In the genomic region with DNA sequence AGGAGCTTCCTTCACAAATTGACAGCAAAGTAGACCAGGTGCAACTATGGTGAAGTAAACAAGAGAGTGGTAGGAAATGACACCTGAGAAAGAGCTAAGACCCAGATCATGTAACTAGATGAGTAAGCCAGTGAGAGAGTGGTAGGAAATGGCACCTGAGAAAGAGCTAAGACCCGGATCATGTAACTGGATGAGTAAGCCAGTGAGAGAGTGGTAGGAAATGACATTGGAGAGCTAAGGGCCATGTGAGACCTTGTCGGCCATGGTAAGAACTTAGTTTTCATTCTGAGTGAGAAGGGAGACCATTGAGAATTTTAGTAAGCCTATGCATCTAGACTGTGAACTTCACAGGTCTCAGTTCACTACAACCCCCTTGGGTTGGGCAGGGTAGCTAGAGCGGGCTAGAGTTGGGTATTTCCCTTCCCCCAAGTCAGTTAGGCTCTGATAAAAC, we compare ENCODE assay signal across 10 cellular contexts. TPM values are rescaled to one million over a fixed set of nuclear protein-coding genes. Genes with fewer than 3 reads are reported as not detected.
DNase-seq lines count a peak whose midpoint lies in the region; ATAC-seq and TF ChIP-seq lines count a peak whose summit lies in the region.
"Had no signal": no experiment of that assay in that cellular context is flagged by ENCODE, and none has a peak within 500 bp of the region (broad histone marks: within the 10 kb centered on the region; RNA-seq: fewer than 3 reads in every experiment).

No MANE protein-coding gene starts in this region.

- peaks cover 0 to 6% (median 0%) of the 10 kb centered on the region in 4 donors for H3K4me1 ChIP-seq in tibial nerve

- peaks cover 3% of the 10 kb centered on the region; the same call in 1 of the 2 replicates for H3K27me3 Mint-ChIP-seq in WTC11 (ENCODE audit: low read depth)

- peaks cover 0 to 17% of the 10 kb centered on the region in 2 donors for H3K27me3 ChIP-seq in tibial nerve

- H3K4me1 Mint-ChIP-seq in WTC11, result peaks cover 26% of the 10 kb centered on the region

- H3K9me3 ChIP-seq in tibial nerve, result no peaks in the 10 kb centered on the region

- H3K36me3 Mint-ChIP-seq in WTC11, result no peaks in the 10 kb centered on the region

- ATAC-seq in GM19351 (IDR thresholded peaks at IDR 0.05; ENCODE audit: unreplicated experiment) (peak; percentile 97), HG03175 (IDR thresholded peaks at IDR 0.05; ENCODE audit: unreplicated experiment) (peak; percentile 99), WTC11 (peak; percentile 58)

- DNase-seq in CD1c-positive myeloid dendritic cell (ENCODE audit: extremely low spot score) (peak; percentile 8), WTC11 (ENCODE audit: low spot score) (no peak), fibroblast of mammary gland (ENCODE audit: low read depth) (peak; percentile 22), SKM-1 treated with dmso at 0.1 percent for 144 hours (lab: John Stamatoyannopoulos, UW; ENCODE audit: unreplicated experiment) (no peak), tibial nerve (ENCODE audit: low spot score in 2 of 2) (no peak), ACHN (no peak)

- peaks cover 3% of the 10 kb centered on the region; the same call in 1 of the 2 replicates for H3K9me3 Mint-ChIP-seq in WTC11

- WGBS in tibial nerve, 2 donors, result 83 to 84% methylated on average over 3 of the region's 3 CpGs

- H3K36me3 ChIP-seq in tibial nerve, result no peaks in the 10 kb centered on the region
- H3K36me3 ChIP-seq: cardiac muscle cell had no signal

- no peak for TF ChIP-seq EP300 in tibial nerve (IDR thresholded peaks at IDR 0.05)

- no peak overlapping the region for H3K4me3 Mint-ChIP-seq in WTC11

- no peak overlapping the region for H3K27ac ChIP-seq in tibial nerve
- H3K27ac ChIP-seq: cardiac muscle cell had no signal

- H3K27ac Mint-ChIP-seq in WTC11, result no peak overlapping the region

- in situ Hi-C loops in ACHN (cut with HindIII; ENCODE audit: low pct_ligation_motif_present, low pct_unique_long_range_greater_than_20kb, low sequenced_read_pairs), result no loop called here

- H3K4me3 ChIP-seq in fibroblast of mammary gland (ENCODE audit: control insufficient read depth, low read depth, low read length) (no peak overlapping the region), tibial nerve (no peak overlapping the region)
- H3K4me3 ChIP-seq: cardiac muscle cell, skin epidermis had no signal

- POLR2A ChIA-PET in WTC11 (lab: Charles Lee), result interaction anchor here (1.3 kb wide), 1 partner anchor 12 kb away, joined by 4 read pairs; no protein-coding TSS in a partner anchor

- CTCF ChIA-PET in WTC11 (lab: Charles Lee), result no interaction called here

- no peak for TF ChIP-seq CTCF in WTC11 (IDR thresholded peaks at IDR 0.05)
- no peak for TF ChIP-seq CTCF in fibroblast of mammary gland (conservative IDR thresholded peaks at IDR 0.05; ENCODE audit: control insufficient read depth, insufficient read depth, low read depth, low read length)
- TF ChIP-seq CTCF in tibial nerve (IDR thresholded peaks at IDR 0.05), result no peak

- no peak for TF ChIP-seq POLR2A in tibial nerve (IDR thresholded peaks at IDR 0.05)

TF ChIP-seq in WTC11, 78 proteins besides CTCF, POLR2A, EP300 and RAD21:
- TF ChIP-seq, protein P1, sequence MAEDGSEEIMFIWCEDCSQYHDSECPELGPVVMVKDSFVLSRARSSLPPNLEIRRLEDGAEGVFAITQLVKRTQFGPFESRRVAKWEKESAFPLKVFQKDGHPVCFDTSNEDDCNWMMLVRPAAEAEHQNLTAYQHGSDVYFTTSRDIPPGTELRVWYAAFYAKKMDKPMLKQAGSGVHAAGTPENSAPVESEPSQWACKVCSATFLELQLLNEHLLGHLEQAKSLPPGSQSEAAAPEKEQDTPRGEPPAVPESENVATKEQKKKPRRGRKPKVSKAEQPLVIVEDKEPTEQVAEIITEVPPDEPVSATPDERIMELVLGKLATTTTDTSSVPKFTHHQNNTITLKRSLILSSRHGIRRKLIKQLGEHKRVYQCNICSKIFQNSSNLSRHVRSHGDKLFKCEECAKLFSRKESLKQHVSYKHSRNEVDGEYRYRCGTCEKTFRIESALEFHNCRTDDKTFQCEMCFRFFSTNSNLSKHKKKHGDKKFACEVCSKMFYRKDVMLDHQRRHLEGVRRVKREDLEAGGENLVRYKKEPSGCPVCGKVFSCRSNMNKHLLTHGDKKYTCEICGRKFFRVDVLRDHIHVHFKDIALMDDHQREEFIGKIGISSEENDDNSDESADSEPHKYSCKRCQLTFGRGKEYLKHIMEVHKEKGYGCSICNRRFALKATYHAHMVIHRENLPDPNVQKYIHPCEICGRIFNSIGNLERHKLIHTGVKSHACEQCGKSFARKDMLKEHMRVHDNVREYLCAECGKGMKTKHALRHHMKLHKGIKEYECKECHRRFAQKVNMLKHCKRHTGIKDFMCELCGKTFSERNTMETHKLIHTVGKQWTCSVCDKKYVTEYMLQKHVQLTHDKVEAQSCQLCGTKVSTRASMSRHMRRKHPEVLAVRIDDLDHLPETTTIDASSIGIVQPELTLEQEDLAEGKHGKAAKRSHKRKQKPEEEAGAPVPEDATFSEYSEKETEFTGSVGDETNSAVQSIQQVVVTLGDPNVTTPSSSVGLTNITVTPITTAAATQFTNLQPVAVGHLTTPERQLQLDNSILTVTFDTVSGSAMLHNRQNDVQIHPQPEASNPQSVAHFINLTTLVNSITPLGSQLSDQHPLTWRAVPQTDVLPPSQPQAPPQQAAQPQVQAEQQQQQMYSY (CRISPR knock-in tag; IDR thresholded peaks at IDR 0.05), result peak; percentile 79
- no peak for TF ChIP-seq GRHL2 (CRISPR knock-in tag; IDR thresholded peaks at IDR 0.05; ENCODE audit: insufficient replicate concordance, severe bottlenecking)

RNA-seq across cellular contexts. Expression of a gene that starts 5.4 kb away (rescaled TPM):
- 9.6 to 10.5 TPM (median 10.2 TPM) in 3 replicates for total RNA-seq in WTC11 (2021)
- total RNA-seq in tibial nerve, result 10 to 100 TPM; 26.1 to 40.0 (median 36.9) TPM

RNA-seq across cellular contexts. Expression of a gene that starts 43.2 kb away (rescaled TPM):
- total RNA-seq in WTC11 (2021) (35.2 to 41.7 TPM (median 36.3 TPM) in 3 replicates), tibial nerve (10 to 100 TPM; 12.6 to 26.7 (median 16.2) TPM)

RNA-seq across cellular contexts. Expression of a gene that starts 55.5 kb away (rescaled TPM):
- total RNA-seq in WTC11 (2021) (187 to 193 TPM (median 192 TPM) in 3 replicates), tibial nerve (100 to 1,000 TPM; 104 to 126 (median 117) TPM)

Comparison
In these comparisons a context has a peak if more than half of its experiments do, and no peak if none do; other contexts are left out.
1. DNase-seq: peak in CD1c-positive myeloid dendritic cell (single experiment) and fibroblast of mammary gland (single experiment); none in WTC11 (single experiment), SKM-1 treated with dmso at 0.1 percent for 144 hours (single experiment), tibial nerve (0 of 2) and ACHN (single experiment).
2. Peak in every context shown above with its lines, with median percentiles within 50 percentile points of each other: ATAC-seq.